8 cellular contexts compared by ENCODE assay signal in genomic region chr15:70853270-70853854, GRCh38. TPM values are rescaled to one million over a fixed set of nuclear protein-coding genes. Genes with fewer than 3 reads are reported as not detected.
A peak's percentile ranks its signal among the peaks of the same experiment; 100 is the strongest.
DNase-seq lines count a peak whose midpoint lies in the region; ATAC-seq and TF ChIP-seq lines count a peak whose summit lies in the region.

No MANE protein-coding gene starts in this region.

- no peak for TF ChIP-seq CTCF in BJ (IDR thresholded peaks at IDR 0.05; ENCODE audit: insufficient read depth, low read depth, low read length)

- CTCF ChIA-PET in BJ (lab: Yijun Ruan, JAX): interaction anchor here (1.0 to 2.6 kb wide), 4 partner anchors 10 to 28 kb away, joined by 4 to 10 read pairs (median 7); no protein-coding TSS in a partner anchor

- whole genome bisulfite sequencing in adipose tissue, 3 donors: 10 to 16% (median 10%) methylated on average over 26 to 38 of the region's 38 CpGs

- H3K27ac ChIP-seq in adipose tissue (ENCODE audit: low read depth, low read length): peak overlapping the region; percentile 64

- no peak for DNase-seq in BJ (ENCODE audit: low read depth)
- peak; percentile 52 for DNase-seq in HT1080 (ENCODE audit: low read depth)
- no peak for DNase-seq in left ventricle myocardium superior
- DNase-seq in renal cortical epithelial cell (ENCODE audit: low read depth): peak; percentile 65
- DNase-seq in RPMI8226: no peak
- DNase-seq in stimulated activated CD8-positive, alpha-beta memory T cell treated with anti-CD3 and anti-CD28 coated beads, Interleukin-4, amount 100 ng/mL, for 48 hours: no peak

- no peaks in the 10 kb centered on the region for H3K27me3 ChIP-seq in BJ (ENCODE audit: control insufficient read depth, insufficient read depth, low read length)

- intact Hi-C loops in left ventricle myocardium superior (cut with micrococcal nuclease): no loop called here

- POLR2A ChIA-PET in BJ (lab: Charles Lee): interaction anchor here (0.6 kb wide), 1 partner anchor 1352 kb away, joined by 14 read pairs; no protein-coding TSS in a partner anchor

- ATAC-seq in left ventricle myocardium superior (peak; percentile 37), GM18520 (IDR thresholded peaks at IDR 0.05; ENCODE audit: unreplicated experiment) (no peak)

- peak overlapping the region; percentile 80 for H3K4me3 ChIP-seq in BJ (ENCODE audit: low read depth, low read length)

- H3K36me3 ChIP-seq in BJ (ENCODE audit: control insufficient read depth, insufficient read depth, low read length): peaks cover 2% of the 10 kb centered on the region; the same call in 1 of the 2 replicates

RNA-seq across cellular contexts. Expression of gene LARP6, which starts 0.6 kb away (rescaled TPM):
- 108 and 135 TPM in 2 replicates for polyA plus RNA-seq in BJ (2011; rRNA removed)
- 57.0 and 58.9 TPM in 2 replicates for polyA minus RNA-seq in BJ (2011; rRNA and poly(A)+ RNA removed)
- total RNA-seq in HT1080 (2014; rRNA removed; shearing (Covaris generic)): 75.6 and 87.1 TPM in 2 replicates
- polyA plus RNA-seq in HT1080 (2015; cell fraction: cytosol; rRNA removed): 77.4 and 88.4 TPM in 2 replicates
- polyA plus RNA-seq in HT1080 (2015; cell fraction: nucleus; rRNA removed): 28.8 and 48.3 TPM in 2 replicates
- polyA plus RNA-seq in adipose tissue: 100 to 1,000 TPM in 1 of 3 donors, 10 to 100 TPM in 1, 1 to 10 TPM in 1; 6.6 to 116 (median 67.3) TPM
- 54.8 TPM for total RNA-seq in left ventricle myocardium superior
- total RNA-seq in renal cortical epithelial cell: 28.3 and 37.0 TPM in 2 replicates

RNA-seq across cellular contexts. Expression of gene THAP10, which starts 38.9 kb away (rescaled TPM):
- polyA plus RNA-seq in BJ (2011; rRNA removed) (2.8 and 3.8 TPM in 2 replicates), adipose tissue (1 to 10 TPM in 2 of 3 donors, under 1 TPM in 1; 0.74 to 1.5 (median 1.1) TPM)
- polyA minus RNA-seq in BJ (2011; rRNA and poly(A)+ RNA removed): 0.98 and 1.4 TPM in 2 replicates
- 3.3 and 3.8 TPM in 2 replicates for total RNA-seq in HT1080 (2014; rRNA removed; shearing (Covaris generic))
- polyA plus RNA-seq in HT1080 (2015; cell fraction: cytosol; rRNA removed): 5.9 and 7.0 TPM in 2 replicates
- 4.1 and 4.9 TPM in 2 replicates for polyA plus RNA-seq in HT1080 (2015; cell fraction: nucleus; rRNA removed)
- total RNA-seq in left ventricle myocardium superior (4.7 TPM), renal cortical epithelial cell (1.0 and 2.4 TPM in 2 replicates)

RNA-seq across cellular contexts. Expression of gene LRRC49, which starts 39.3 kb away (rescaled TPM):
- polyA plus RNA-seq in BJ (2011; rRNA removed) (6.2 and 8.6 TPM in 2 replicates), adipose tissue (1 to 10 TPM in 2 of 3 donors, under 1 TPM in 1; 0.90 to 6.9 (median 2.1) TPM)
- 9.9 and 13.6 TPM in 2 replicates for polyA minus RNA-seq in BJ (2011; rRNA and poly(A)+ RNA removed)
- total RNA-seq in HT1080 (2014; rRNA removed; shearing (Covaris generic)): 6.2 and 6.7 TPM in 2 replicates
- 5.2 and 5.3 TPM in 2 replicates for polyA plus RNA-seq in HT1080 (2015; cell fraction: cytosol; rRNA removed)
- polyA plus RNA-seq in HT1080 (2015; cell fraction: nucleus; rRNA removed): 7.0 and 7.3 TPM in 2 replicates
- total RNA-seq in left ventricle myocardium superior (79.8 TPM), renal cortical epithelial cell (11.1 and 22.0 TPM in 2 replicates)

Comparison
In these comparisons a context has a peak if more than half of its experiments do, and no peak if none do; other contexts are left out.
1. DNase-seq: peak in HT1080 (single experiment) and renal cortical epithelial cell (single experiment); none in BJ (single experiment), left ventricle myocardium superior (single experiment), RPMI8226 (single experiment) and stimulated activated CD8-positive, alpha-beta memory T cell treated with anti-CD3 and anti-CD28 coated beads, Interleukin-4, amount 100 ng/mL, for 48 hours (single experiment).